In genomic region chr7:30159153-30159552, GRCh38 we compare ENCODE assay signal across 15 cellular contexts. TPM values are rescaled to one million over a fixed set of nuclear protein-coding genes. Genes with fewer than 3 reads are reported as not detected.
DNase-seq lines count a peak whose midpoint lies in the region; ATAC-seq and TF ChIP-seq lines count a peak whose summit lies in the region.
"Had no signal": no experiment of that assay in that cellular context is flagged by ENCODE, and none has a peak within 500 bp of the region (broad histone marks: within the 10 kb centered on the region; RNA-seq: fewer than 3 reads in every experiment).

No MANE protein-coding gene starts in this region.

- peaks cover 0 to 4% of the 10 kb centered on the region in 2 experiments for H3K36me3 ChIP-seq in SK-N-SH (replicated peaks in 1 of 2; ENCODE audit: control insufficient read depth in 1 of 2, insufficient read depth in 2 of 2, low read length in 1 of 2)
- H3K36me3 ChIP-seq: cardiac muscle cell, right lobe of liver had no signal

- CTCF ChIA-PET in SK-N-SH (lab: Yijun Ruan, JAX) = interaction anchor here (0.7 to 2.7 kb wide), 6 partner anchors 8 to 779 kb away, joined by 3 to 17 read pairs (median 4); no protein-coding TSS in a partner anchor

- H3K9me3 Mint-ChIP-seq in stimulated activated naive CD8-positive, alpha-beta T cell treated with anti-CD3 and anti-CD28 coated beads, Interleukin-15, Interleukin-2, amounts not matched to agents 100 ng/mL and 50 ng/mL, for 24 hours = no peaks in the 10 kb centered on the region
- no peaks in the 10 kb centered on the region for H3K9me3 Mint-ChIP-seq in stimulated activated naive CD8-positive, alpha-beta T cell treated with anti-CD3 and anti-CD28 coated beads, Interleukin-15, amount 100 ng/mL, for 72 hours
- H3K9me3 Mint-ChIP-seq: activated naive CD4-positive, alpha-beta T cell treated with anti-CD3 and anti-CD28 coated beads, Interleukin-2, amount 50 U/mL, for 24 hours; H9 had no signal

- TF ChIP-seq CTCF in dorsolateral prefrontal cortex (IDR thresholded peaks at IDR 0.05 in 54 of 56, conservative IDR thresholded peaks at IDR 0.05 in 2 of 56; ENCODE audit: low read depth in 1 of 56, partially characterized antibody in 56 of 56) (no peak), foreskin fibroblast (IDR thresholded peaks at IDR 0.05; ENCODE audit: low read depth, low read length) (no peak), SK-N-SH (IDR thresholded peaks at IDR 0.05) (no peak)

- ATAC-seq in stimulated activated naive CD8-positive, alpha-beta T cell treated with anti-CD3 and anti-CD28 coated beads, Interleukin-15, amount 100 ng/mL, for 72 hours = no peak
- no peak for ATAC-seq in sciatic nerve

- peaks cover 7 to 11% of the 10 kb centered on the region in 2 experiments for H3K4me1 ChIP-seq in SK-N-SH (ENCODE audit: control insufficient read depth in 1 of 2, insufficient read depth in 2 of 2, low read depth in 1 of 2, low read length in 1 of 2)

- H3F3A ChIP-seq in SK-N-SH (replicated peaks; ENCODE audit: insufficient read depth) = peaks cover 9% of the 10 kb centered on the region

- no peak overlapping the region for H2AFZ ChIP-seq in SK-N-SH (ENCODE audit: low read depth)

- H3K27me3 ChIP-seq in dorsolateral prefrontal cortex (no peaks in the 10 kb centered on the region), SK-N-SH (ENCODE audit: insufficient read depth) (no peaks in the 10 kb centered on the region)
- H3K27me3 ChIP-seq: cardiac muscle cell, gastroesophageal sphincter, right lobe of liver had no signal

- POLR2A ChIA-PET in SK-N-SH (lab: Yijun Ruan, JAX) = no interaction called here

- H3K27ac ChIP-seq in dorsolateral prefrontal cortex (peak overlapping the region in 54 of 59 donors; percentile 11 to 99 (median 94)), SK-N-SH (ENCODE audit: low read depth in 2 of 2, low read length in 1 of 2) (no peak overlapping the region)
- H3K27ac ChIP-seq: cardiac muscle cell, right lobe of liver had no signal

- H3K9me2 ChIP-seq in SK-N-SH = no peaks in the 10 kb centered on the region

- no peak overlapping the region for H3K9ac ChIP-seq in SK-N-SH

- H3K4me3 ChIP-seq in dorsolateral prefrontal cortex (peak overlapping the region in 2 of 59 donors; percentile 1 to 4), foreskin fibroblast (ENCODE audit: low read depth in 1 of 2, low read length in 2 of 2) (no peak overlapping the region), SK-N-SH (ENCODE audit: low read depth in 2 of 2, low read length in 1 of 2) (no peak overlapping the region)
- H3K4me3 ChIP-seq: cardiac muscle cell, gastroesophageal sphincter, right lobe of liver had no signal

- H3K36me3 Mint-ChIP-seq in stimulated activated naive CD8-positive, alpha-beta T cell treated with anti-CD3 and anti-CD28 coated beads, Interleukin-15, Interleukin-2, amounts not matched to agents 100 ng/mL and 50 ng/mL, for 24 hours (ENCODE audit: low read depth) = no peaks in the 10 kb centered on the region

- 97% methylated on average over 4 of the region's 4 CpGs for WGBS in SK-N-SH (ENCODE audit: low lambda C conversion rate)

- no peak for TF ChIP-seq RAD21 in SK-N-SH (IDR thresholded peaks at IDR 0.05; ENCODE audit: low read length)

- H3K27ac Mint-ChIP-seq in stimulated activated naive CD8-positive, alpha-beta T cell treated with anti-CD3 and anti-CD28 coated beads, Interleukin-15, Interleukin-2, amounts not matched to agents 100 ng/mL and 50 ng/mL, for 24 hours = no peak overlapping the region
- no peak overlapping the region for H3K27ac Mint-ChIP-seq in stimulated activated naive CD8-positive, alpha-beta T cell treated with anti-CD3 and anti-CD28 coated beads, Interleukin-15, amount 100 ng/mL, for 72 hours

- no peak overlapping the region for H3K4me2 ChIP-seq in SK-N-SH

- H3K79me2 ChIP-seq in SK-N-SH (ENCODE audit: insufficient read depth) = no peaks in the 10 kb centered on the region

- H3K4me1 Mint-ChIP-seq in stimulated activated naive CD8-positive, alpha-beta T cell treated with anti-CD3 and anti-CD28 coated beads, Interleukin-15, Interleukin-2, amounts not matched to agents 100 ng/mL and 50 ng/mL, for 24 hours (ENCODE audit: low read depth) = peaks cover 67% of the 10 kb centered on the region
- peaks cover 60% of the 10 kb centered on the region for H3K4me1 Mint-ChIP-seq in stimulated activated naive CD8-positive, alpha-beta T cell treated with anti-CD3 and anti-CD28 coated beads, Interleukin-15, amount 100 ng/mL, for 72 hours

- intact Hi-C loops in dorsolateral prefrontal cortex (cut with DNase I) (no loop called here), sciatic nerve (cut with DNase I) (no loop called here)

- H4K20me1 ChIP-seq in SK-N-SH (ENCODE audit: insufficient read depth) = no peaks in the 10 kb centered on the region

- DNase-seq in stimulated activated naive CD8-positive, alpha-beta T cell treated with anti-CD3 and anti-CD28 coated beads, Interleukin-15, amount 100 ng/mL, for 72 hours = no peak
- peak; percentile 30 for DNase-seq in NCI-H510A (lab: John Stamatoyannopoulos, UW)
- DNase-seq in dorsolateral prefrontal cortex = no peak
- no peak for DNase-seq in sciatic nerve (ENCODE audit: low spot score)
- DNase-seq in foreskin fibroblast = no peak
- no peak for DNase-seq in SK-N-SH
- no peak for DNase-seq in NCI-H1048 (lab: John Stamatoyannopoulos, UW)
- DNase-seq: H9; NCI-H2171 treated with DMSO at 0.1 percent for 48 hours; right lobe of liver; stimulated activated CD4-positive, alpha-beta T cell treated with anti-CD3 and anti-CD28 coated beads, Interleukin-4, amount 100 ng/mL, for 1 hour had no signal

- H3K27me3 Mint-ChIP-seq in stimulated activated naive CD8-positive, alpha-beta T cell treated with anti-CD3 and anti-CD28 coated beads, Interleukin-15, Interleukin-2, amounts not matched to agents 100 ng/mL and 50 ng/mL, for 24 hours = no peaks in the 10 kb centered on the region
- no peaks in the 10 kb centered on the region for H3K27me3 Mint-ChIP-seq in stimulated activated naive CD8-positive, alpha-beta T cell treated with anti-CD3 and anti-CD28 coated beads, Interleukin-15, amount 100 ng/mL, for 72 hours
- H3K27me3 Mint-ChIP-seq: activated naive CD4-positive, alpha-beta T cell treated with anti-CD3 and anti-CD28 coated beads, Interleukin-2, amount 50 U/mL, for 24 hours had no signal

- TF ChIP-seq EP300 in SK-N-SH (IDR thresholded peaks at IDR 0.05; ENCODE audit: borderline replicate concordance in 1 of 2, low read depth in 1 of 2, low read length in 1 of 2) = no peak

- H3K9me3 ChIP-seq in SK-N-SH = no peaks in the 10 kb centered on the region
- H3K9me3 ChIP-seq: gastroesophageal sphincter, right lobe of liver had no signal

- peak overlapping the region; percentile 40 for H3K4me3 Mint-ChIP-seq in stimulated activated naive CD8-positive, alpha-beta T cell treated with anti-CD3 and anti-CD28 coated beads, Interleukin-15, Interleukin-2, amounts not matched to agents 100 ng/mL and 50 ng/mL, for 24 hours
- H3K4me3 Mint-ChIP-seq in stimulated activated naive CD8-positive, alpha-beta T cell treated with anti-CD3 and anti-CD28 coated beads, Interleukin-15, amount 100 ng/mL, for 72 hours = no peak overlapping the region
- H3K4me3 Mint-ChIP-seq: activated naive CD4-positive, alpha-beta T cell treated with anti-CD3 and anti-CD28 coated beads, Interleukin-2, amount 50 U/mL, for 24 hours; H9 had no signal

TF ChIP-seq in SK-N-SH, 30 proteins besides CTCF, POLR2A, EP300 and RAD21:
- TF ChIP-seq NRF1 (IDR thresholded peaks at IDR 0.05; ENCODE audit: low read depth, low read length) = no peak
- no peak for TF ChIP-seq JUND (IDR thresholded peaks at IDR 0.05)
- TF ChIP-seq ELF1 (IDR thresholded peaks at IDR 0.05) = no peak
- TF ChIP-seq YY1 (IDR thresholded peaks at IDR 0.05; ENCODE audit: low read depth) = no peak
- TF ChIP-seq GATA2 (CRISPR knock-in tag; IDR thresholded peaks at IDR 0.05) = no peak
- no peak for TF ChIP-seq USF2 (IDR thresholded peaks at IDR 0.05; ENCODE audit: borderline replicate concordance, low read depth, low read length)
- TF ChIP-seq EZH2phosphoT487 (IDR thresholded peaks at IDR 0.05; ENCODE audit: borderline replicate concordance, low read depth) = no peak
- TF ChIP-seq FOXM1 (IDR thresholded peaks at IDR 0.05; ENCODE audit: low read depth) = no peak
- TF ChIP-seq TEAD4 (IDR thresholded peaks at IDR 0.05; ENCODE audit: borderline replicate concordance, insufficient read depth) = no peak
- TF ChIP-seq, protein P1, sequence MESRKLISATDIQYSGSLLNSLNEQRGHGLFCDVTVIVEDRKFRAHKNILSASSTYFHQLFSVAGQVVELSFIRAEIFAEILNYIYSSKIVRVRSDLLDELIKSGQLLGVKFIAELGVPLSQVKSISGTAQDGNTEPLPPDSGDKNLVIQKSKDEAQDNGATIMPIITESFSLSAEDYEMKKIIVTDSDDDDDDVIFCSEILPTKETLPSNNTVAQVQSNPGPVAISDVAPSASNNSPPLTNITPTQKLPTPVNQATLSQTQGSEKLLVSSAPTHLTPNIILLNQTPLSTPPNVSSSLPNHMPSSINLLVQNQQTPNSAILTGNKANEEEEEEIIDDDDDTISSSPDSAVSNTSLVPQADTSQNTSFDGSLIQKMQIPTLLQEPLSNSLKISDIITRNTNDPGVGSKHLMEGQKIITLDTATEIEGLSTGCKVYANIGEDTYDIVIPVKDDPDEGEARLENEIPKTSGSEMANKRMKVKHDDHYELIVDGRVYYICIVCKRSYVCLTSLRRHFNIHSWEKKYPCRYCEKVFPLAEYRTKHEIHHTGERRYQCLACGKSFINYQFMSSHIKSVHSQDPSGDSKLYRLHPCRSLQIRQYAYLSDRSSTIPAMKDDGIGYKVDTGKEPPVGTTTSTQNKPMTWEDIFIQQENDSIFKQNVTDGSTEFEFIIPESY (IDR thresholded peaks at IDR 0.05; ENCODE audit: borderline replicate concordance, low read depth) = no peak

RNA-seq across cellular contexts. Expression of gene MTURN, which starts 24.4 kb away (rescaled TPM):
- total RNA-seq in dorsolateral prefrontal cortex (1,000 to 10,000 TPM in 11 of 120 experiments, 100 to 1,000 TPM in 109; 338 to 1,341 (median 633) TPM), sciatic nerve (189 TPM)
- polyA plus RNA-seq in SK-N-SH (2012; rRNA removed) = 9.0 and 12.9 TPM in 2 replicates
- polyA plus RNA-seq in SK-N-SH (2012; cell fraction: cytosol; rRNA removed) = 10.5 and 10.6 TPM in 2 replicates
- polyA plus RNA-seq in SK-N-SH (2012; cell fraction: nucleus; rRNA removed) = 17.0 and 25.3 TPM in 2 replicates

Comparison
In these comparisons a context has a peak if more than half of its experiments do, and no peak if none do; other contexts are left out.
1. H3K27ac ChIP-seq: peak in dorsolateral prefrontal cortex (54 of 59); none in SK-N-SH (0 of 2).